9 cellular contexts compared by ENCODE assay signal in the genomic region with DNA sequence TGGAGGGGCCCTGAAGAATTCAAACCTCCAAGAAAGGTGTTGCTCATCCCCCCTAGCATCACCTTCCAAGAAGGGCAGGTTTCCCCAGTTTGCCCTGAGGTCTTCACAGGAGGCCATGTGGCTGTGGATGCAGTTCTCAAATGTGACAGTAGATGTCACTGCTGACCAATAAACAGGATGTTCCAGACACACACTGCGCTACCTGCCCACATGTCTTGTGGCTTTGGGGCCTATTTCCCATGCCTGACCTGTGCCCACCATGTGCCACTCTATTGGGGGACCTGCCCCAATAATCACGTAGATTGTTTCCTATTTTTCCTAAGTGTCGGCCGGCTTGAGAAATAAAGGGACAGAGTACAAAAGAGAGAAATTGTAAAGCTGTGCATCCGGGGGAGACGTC. TPM values are rescaled to one million over a fixed set of nuclear protein-coding genes. Genes with fewer than 3 reads are reported as not detected.
A peak's percentile ranks its signal among the peaks of the same experiment; 100 is the strongest.
DNase-seq lines count a peak whose midpoint lies in the region; ATAC-seq, FAIRE-seq and TF ChIP-seq lines count a peak whose summit lies in the region.
"Had no signal": no experiment of that assay in that cellular context is flagged by ENCODE, and none has a peak within 500 bp of the region (broad histone marks: within the 10 kb centered on the region; RNA-seq: fewer than 3 reads in every experiment).

No MANE protein-coding gene starts in this region.

- in situ Hi-C loops in gastrocnemius medialis (cut with MboI; ENCODE audit: low sequenced_read_pairs in 4 of 4) = no loop called here

- H3K4me3 ChIP-seq in breast epithelium (no peak overlapping the region), endothelial cell of umbilical vein (replicated peaks in 1 of 3; ENCODE audit: insufficient read depth in 1 of 3, low read depth in 1 of 3, low read length in 3 of 3) (no peak overlapping the region), gastrocnemius medialis (no peak overlapping the region)

- H3K4me2 ChIP-seq in endothelial cell of umbilical vein (ENCODE audit: insufficient read depth, low read length) = no peak overlapping the region

- no peak overlapping the region for H3K9ac ChIP-seq in endothelial cell of umbilical vein (replicated peaks; ENCODE audit: extremely low read depth, insufficient read depth, low read length)

- H3K27ac Mint-ChIP-seq in MCF 10A (ENCODE audit: low read depth, unreplicated experiment) = no peak overlapping the region

- H3K27me3 ChIP-seq in breast epithelium = no peaks in the 10 kb centered on the region
- no peaks in the 10 kb centered on the region for H3K27me3 ChIP-seq in endothelial cell of umbilical vein (ENCODE audit: control insufficient read depth in 2 of 2, insufficient read depth in 2 of 2, low read length in 2 of 2)
- no peaks in the 10 kb centered on the region for H3K27me3 ChIP-seq in gastrocnemius medialis

- no peaks in the 10 kb centered on the region for H3K9me3 Mint-ChIP-seq in MCF 10A (ENCODE audit: unreplicated experiment)

- TF ChIP-seq POLR2A in breast epithelium (IDR thresholded peaks at IDR 0.05) (no peak), endothelial cell of umbilical vein (IDR thresholded peaks at IDR 0.05; ENCODE audit: low read depth, low read length) (no peak), gastrocnemius medialis (IDR thresholded peaks at IDR 0.05) (no peak)

- no peak overlapping the region for H2AFZ ChIP-seq in endothelial cell of umbilical vein (ENCODE audit: low read depth, low read length)

- ATAC-seq in gastrocnemius medialis (peak in 1 of 2 donors; percentile 45), HG02759 (IDR thresholded peaks at IDR 0.05; ENCODE audit: unreplicated experiment) (no peak)

- CTCF ChIA-PET in MCF 10A (lab: Yijun Ruan, JAX) = interaction anchor here (0.6 to 1.3 kb wide), 5 partner anchors 27 to 550 kb away, joined by 3 to 5 read pairs (median 3); no protein-coding TSS in a partner anchor
- CTCF ChIA-PET in endothelial cell of umbilical vein (lab: Charles Lee) = interaction anchor here (0.6 to 1.3 kb wide), 2 partner anchors 189 to 191 kb away, joined by 5 to 12 read pairs; no protein-coding TSS in a partner anchor

- POLR2A ChIA-PET in MCF 10A (lab: Yijun Ruan, JAX) = no interaction called here
- POLR2A ChIA-PET in endothelial cell of umbilical vein (lab: Charles Lee) = no interaction called here

- H3K9me3 ChIP-seq in breast epithelium = no peaks in the 10 kb centered on the region
- no peaks in the 10 kb centered on the region for H3K9me3 ChIP-seq in endothelial cell of umbilical vein (replicated peaks; ENCODE audit: control insufficient read depth, insufficient read depth, low read length)
- no peaks in the 10 kb centered on the region for H3K9me3 ChIP-seq in gastrocnemius medialis

- BruUV-seq in MCF 10A (replicated peaks; lab: Mats Ljungman, UMichigan) = no TSS peak
- BruUV-seq in endothelial cell of umbilical vein (replicated peaks; lab: Mats Ljungman, UMichigan) = no TSS peak

- H3K27me3 Mint-ChIP-seq in MCF 10A (ENCODE audit: insufficient read depth, unreplicated experiment) = no peaks in the 10 kb centered on the region

- TF ChIP-seq CTCF in MCF 10A (IDR thresholded peaks at IDR 0.05; ENCODE audit: unreplicated experiment) (peak; percentile 81), breast epithelium (IDR thresholded peaks at IDR 0.05) (peak in 1 of 3 donors; percentile 37), endothelial cell of umbilical vein (IDR thresholded peaks at IDR 0.05; ENCODE audit: extremely low read depth in 1 of 2, insufficient read depth in 1 of 2, low read depth in 1 of 2, low read length in 2 of 2) (peak; percentile 46), gastrocnemius medialis (IDR thresholded peaks at IDR 0.05 in 4 of 5, conservative IDR thresholded peaks at IDR 0.05 in 1 of 5) (peak in 3 of 5 experiments; percentile 42 to 69 (median 50))

- H4K20me1 ChIP-seq in endothelial cell of umbilical vein (replicated peaks; ENCODE audit: control insufficient read depth, extremely low read depth, insufficient read depth, low read length) = no peaks in the 10 kb centered on the region

- intact Hi-C loops in MCF 10A (cut with micrococcal nuclease) (loop anchor here (5.0 to 10.0 kb wide), 2 partner anchors 203 to 260 kb away; partner anchors contain the start of gene GGT5), breast epithelium (cut with DNase I; ENCODE audit: low total_unique reads) (no loop called here), endothelial cell of umbilical vein (cut with micrococcal nuclease) (no loop called here), gastrocnemius medialis (cut with DNase I; ENCODE audit: low total_unique reads) (no loop called here)

- dilution Hi-C loops in endothelial cell of umbilical vein (cut with MboI; ENCODE audit: extremely low pct_ligation_motif_present, low sequenced_read_pairs) = no loop called here

- no peaks in the 10 kb centered on the region for H3K4me1 ChIP-seq in breast epithelium
- no peaks in the 10 kb centered on the region for H3K4me1 ChIP-seq in endothelial cell of umbilical vein (ENCODE audit: control insufficient read depth, extremely low read depth, insufficient read depth, low read length)
- H3K4me1 ChIP-seq in gastrocnemius medialis = no peaks in the 10 kb centered on the region

- no peaks in the 10 kb centered on the region for H3K79me2 ChIP-seq in endothelial cell of umbilical vein (ENCODE audit: control insufficient read depth, insufficient read depth, low read length)

- H3K4me3 Mint-ChIP-seq in MCF 10A (ENCODE audit: unreplicated experiment) = no peak overlapping the region

- no peaks in the 10 kb centered on the region for H3K36me3 Mint-ChIP-seq in MCF 10A (ENCODE audit: insufficient read depth, unreplicated experiment)

- no peaks in the 10 kb centered on the region for H3K9me1 ChIP-seq in endothelial cell of umbilical vein (replicated peaks; ENCODE audit: control insufficient read depth, extremely low read depth, insufficient read depth, low read length)

- DNase-seq in MCF 10A (ENCODE audit: unreplicated experiment) = peak; percentile 65
- DNase-seq in breast epithelium (ENCODE audit: low spot score in 2 of 2) = no peak
- DNase-seq in RKO (ENCODE audit: low spot score) = peak; percentile 41
- DNase-seq in endothelial cell of umbilical vein (ENCODE audit: low read depth, low spot score) = peak; percentile 34
- no peak for DNase-seq in gastrocnemius medialis
- no peak for DNase-seq in DMS53 (lab: John Stamatoyannopoulos, UW)
- DNase-seq in dedifferentiated amniotic fluid mesenchymal stem cell (ENCODE audit: extremely low spot score) = no peak

- H3K27ac ChIP-seq in breast epithelium (no peak overlapping the region), endothelial cell of umbilical vein (ENCODE audit: insufficient read depth, low read depth, low read length) (no peak overlapping the region), gastrocnemius medialis (no peak overlapping the region)

- no peaks in the 10 kb centered on the region for H3K36me3 ChIP-seq in breast epithelium
- H3K36me3 ChIP-seq in endothelial cell of umbilical vein (ENCODE audit: control insufficient read depth in 2 of 2, extremely low read depth in 1 of 2, insufficient read depth in 2 of 2, low read length in 2 of 2) = no peaks in the 10 kb centered on the region
- no peaks in the 10 kb centered on the region for H3K36me3 ChIP-seq in gastrocnemius medialis

- peak; percentile 80 for FAIRE-seq in endothelial cell of umbilical vein (lab: Jason Lieb, UNC)

- no peaks in the 10 kb centered on the region for H3K4me1 Mint-ChIP-seq in MCF 10A (ENCODE audit: insufficient read depth, unreplicated experiment)

RNA-seq across cellular contexts. Expression of gene GSTT2, which starts 4.5 kb away (rescaled TPM):
- total RNA-seq in MCF 10A (2022) = not detected in 2 replicates
- total RNA-seq in breast epithelium = not detected
- total RNA-seq in endothelial cell of umbilical vein = not detected in 2 replicates
- 2.9 and 3.0 TPM in 2 replicates for polyA plus RNA-seq in endothelial cell of umbilical vein
- 2.5 and 3.2 TPM in 2 replicates for polyA plus RNA-seq in endothelial cell of umbilical vein (2011; cell fraction: cytosol; rRNA removed)
- 0.35 and 0.37 TPM in 2 replicates for polyA plus RNA-seq in endothelial cell of umbilical vein (2011; cell fraction: nucleus; rRNA removed)
- 0.79 and 1.5 TPM in 2 replicates for polyA plus RNA-seq in endothelial cell of umbilical vein (2012)
- 1.1 TPM in 1 of 2 replicates, not detected in the other for polyA minus RNA-seq in endothelial cell of umbilical vein
- polyA minus RNA-seq in endothelial cell of umbilical vein (2011; cell fraction: cytosol; rRNA and poly(A)+ RNA removed) = not detected
- polyA minus RNA-seq in endothelial cell of umbilical vein (2011; cell fraction: nucleus; rRNA and poly(A)+ RNA removed) = 0.38 and 0.58 TPM in 2 replicates
- 1 to 10 TPM in 1 of 4 donors, not detected in 3; 1.6 TPM for total RNA-seq in gastrocnemius medialis
- total RNA-seq: T-helper 1 cell treated with Interleukin-12 subunit alpha and Interleukin-12 subunit beta and Interleukin-4 antibody, amounts not matched to agents 30 ng/mL and 1 ng/mL, for 36 hours had no signal

RNA-seq across cellular contexts. Expression of gene DDT, which starts 10.2 kb away (rescaled TPM):
- total RNA-seq in MCF 10A (2022) = 127 and 155 TPM in 2 replicates
- total RNA-seq in breast epithelium = 100 to 1,000 TPM; 122 to 146 (median 136) TPM
- 89.5 and 106 TPM in 2 replicates for total RNA-seq in endothelial cell of umbilical vein
- 205 and 265 TPM in 2 replicates for polyA plus RNA-seq in endothelial cell of umbilical vein
- polyA plus RNA-seq in endothelial cell of umbilical vein (2011; cell fraction: cytosol; rRNA removed) = 157 and 182 TPM in 2 replicates
- 52.6 and 66.7 TPM in 2 replicates for polyA plus RNA-seq in endothelial cell of umbilical vein (2011; cell fraction: nucleus; rRNA removed)
- 65.7 and 76.6 TPM in 2 replicates for polyA plus RNA-seq in endothelial cell of umbilical vein (2012)
- polyA minus RNA-seq in endothelial cell of umbilical vein = 37.3 and 38.8 TPM in 2 replicates
- polyA minus RNA-seq in endothelial cell of umbilical vein (2011; cell fraction: cytosol; rRNA and poly(A)+ RNA removed) = 48.3 TPM
- 14.0 and 18.0 TPM in 2 replicates for polyA minus RNA-seq in endothelial cell of umbilical vein (2011; cell fraction: nucleus; rRNA and poly(A)+ RNA removed)
- 100 to 1,000 TPM in 3 of 4 donors, 10 to 100 TPM in 1; 98.1 to 134 (median 107) TPM for total RNA-seq in gastrocnemius medialis

RNA-seq across cellular contexts. Expression of gene DDTL, which starts 17.7 kb away (rescaled TPM):
- total RNA-seq in MCF 10A (2022) (2.1 and 2.5 TPM in 2 replicates), breast epithelium (1 to 10 TPM in 2 of 3 donors, not detected in 1; 1.0 to 1.3 TPM), endothelial cell of umbilical vein (2.7 TPM in 1 of 2 replicates, not detected in the other), gastrocnemius medialis (1 to 10 TPM in 1 of 4 donors, under 1 TPM in 1, not detected in 2; 0.88 to 1.1 TPM)
- 0.51 and 0.57 TPM in 2 replicates for polyA plus RNA-seq in endothelial cell of umbilical vein
- polyA plus RNA-seq in endothelial cell of umbilical vein (2011; cell fraction: cytosol; rRNA removed) = 0.43 and 0.66 TPM in 2 replicates
- polyA plus RNA-seq in endothelial cell of umbilical vein (2011; cell fraction: nucleus; rRNA removed) = 2.3 and 2.5 TPM in 2 replicates
- 1.2 and 1.8 TPM in 2 replicates for polyA plus RNA-seq in endothelial cell of umbilical vein (2012)
- polyA minus RNA-seq in endothelial cell of umbilical vein = 3.0 and 3.2 TPM in 2 replicates
- polyA minus RNA-seq in endothelial cell of umbilical vein (2011; cell fraction: cytosol; rRNA and poly(A)+ RNA removed) = not detected
- polyA minus RNA-seq in endothelial cell of umbilical vein (2011; cell fraction: nucleus; rRNA and poly(A)+ RNA removed) = 4.6 and 5.5 TPM in 2 replicates

RNA-seq across cellular contexts. Expression of gene GSTT4, which starts 20.8 kb away (rescaled TPM):
- total RNA-seq in MCF 10A (2022) (not detected in 2 replicates), breast epithelium (not detected), endothelial cell of umbilical vein (not detected in 2 replicates), gastrocnemius medialis (not detected)
- not detected in 2 replicates for polyA plus RNA-seq in endothelial cell of umbilical vein
- not detected in 2 replicates for polyA plus RNA-seq in endothelial cell of umbilical vein (2011; cell fraction: cytosol; rRNA removed)
- polyA plus RNA-seq in endothelial cell of umbilical vein (2011; cell fraction: nucleus; rRNA removed) = not detected in 2 replicates
- not detected in 2 replicates for polyA plus RNA-seq in endothelial cell of umbilical vein (2012)
- polyA minus RNA-seq in endothelial cell of umbilical vein = not detected in 2 replicates
- polyA minus RNA-seq in endothelial cell of umbilical vein (2011; cell fraction: cytosol; rRNA and poly(A)+ RNA removed) = not detected
- polyA minus RNA-seq in endothelial cell of umbilical vein (2011; cell fraction: nucleus; rRNA and poly(A)+ RNA removed) = not detected in 2 replicates
- total RNA-seq: T-helper 1 cell treated with Interleukin-12 subunit alpha and Interleukin-12 subunit beta and Interleukin-4 antibody, amounts not matched to agents 30 ng/mL and 1 ng/mL, for 36 hours had no signal

RNA-seq across cellular contexts. Expression of gene GSTT2B, which starts 23.4 kb away (rescaled TPM):
- 15.6 and 22.7 TPM in 2 replicates for total RNA-seq in MCF 10A (2022)
- total RNA-seq in breast epithelium = 10 to 100 TPM in 1 of 3 donors, 1 to 10 TPM in 2; 4.3 to 16.1 (median 4.3) TPM
- total RNA-seq in endothelial cell of umbilical vein = 4.0 and 33.6 TPM in 2 replicates
- 36.1 and 46.5 TPM in 2 replicates for polyA plus RNA-seq in endothelial cell of umbilical vein
- 24.3 and 34.0 TPM in 2 replicates for polyA plus RNA-seq in endothelial cell of umbilical vein (2011; cell fraction: cytosol; rRNA removed)
- 63.1 and 70.4 TPM in 2 replicates for polyA plus RNA-seq in endothelial cell of umbilical vein (2011; cell fraction: nucleus; rRNA removed)
- polyA plus RNA-seq in endothelial cell of umbilical vein (2012) = 20.1 and 20.2 TPM in 2 replicates
- polyA minus RNA-seq in endothelial cell of umbilical vein = 10.2 and 11.3 TPM in 2 replicates
- 7.0 TPM for polyA minus RNA-seq in endothelial cell of umbilical vein (2011; cell fraction: cytosol; rRNA and poly(A)+ RNA removed)
- 3.6 and 4.4 TPM in 2 replicates for polyA minus RNA-seq in endothelial cell of umbilical vein (2011; cell fraction: nucleus; rRNA and poly(A)+ RNA removed)
- 1 to 10 TPM; 1.4 to 7.2 (median 5.1) TPM for total RNA-seq in gastrocnemius medialis

Comparison
In these comparisons a context has a peak if more than half of its experiments do, and no peak if none do; other contexts are left out.
1. DNase-seq: peak in MCF 10A (single experiment), RKO (single experiment) and endothelial cell of umbilical vein (single experiment); none in breast epithelium (0 of 2), gastrocnemius medialis (0 of 2), DMS53 (single experiment) and dedifferentiated amniotic fluid mesenchymal stem cell (single experiment).